In genomic region chr1:204917802-204918201, GRCh38 we compare ENCODE assay signal across 32 cellular contexts.
"Had no signal": no experiment of that assay in that cellular context is flagged by ENCODE, and none has a peak within 500 bp of the region (broad histone marks: within the 10 kb centered on the region; RNA-seq: fewer than 3 reads in every experiment).

No MANE protein-coding gene starts in this region.

- H3K27ac ChIP-seq: adrenal gland, body of pancreas, cardiac muscle cell, coronary artery, dorsolateral prefrontal cortex, epithelial cell of prostate, foreskin keratinocyte, gastrocnemius medialis, heart left ventricle had no signal

- DNase-seq: activated CD4-positive, alpha-beta memory T cell treated with anti-CD3 and anti-CD28 coated beads for 36 hours; activated CD4-positive, alpha-beta T cell treated with anti-CD3 and anti-CD28 coated beads for 36 hours; activated CD4-positive, alpha-beta T cell treated with anti-CD3 and anti-CD28 coated beads, Interleukin-2, amount 10 ng/mL, durations not matched to agents 24 days and 14 days; activated CD4-positive, CD25-positive, alpha-beta regulatory T cell; activated CD4-positive, CD25-positive, alpha-beta regulatory T cell treated with anti-CD3 and anti-CD28 coated beads, Interleukin-2, amount 50 U/mL, for 72 hours; activated CD8-positive, alpha-beta memory T cell treated with anti-CD3 and anti-CD28 coated beads, Interleukin-2, amount 10 ng/mL, durations not matched to agents 7 days and 5 days; activated CD8-positive, alpha-beta memory T cell treated with anti-CD3 and anti-CD28 coated beads, Interleukin-2, amount 50 U/mL, for 4 hours; activated CD8-positive, alpha-beta T cell treated with anti-CD3 and anti-CD28 coated beads, Interleukin-2, amount 10 ng/mL, durations not matched to agents 7 days and 5 days; activated effector memory CD4-positive, alpha-beta T cell treated with anti-CD3 and anti-CD28 coated beads, Interleukin-2, amount 50 U/mL, for 16 hours; activated naive CD4-positive, alpha-beta T cell treated with anti-CD3 and anti-CD28 coated beads for 36 hours; activated naive CD8-positive, alpha-beta T cell treated with anti-CD3 and anti-CD28 coated beads for 36 hours; activated naive CD8-positive, alpha-beta T cell treated with anti-CD3 and anti-CD28 coated beads, Interleukin-2, amount 50 U/mL, for 24 hours; activated T-cell treated with anti-CD3 and anti-CD28 coated beads, Interleukin-2, amount 50 U/mL, for 1 hour; activated T-cell treated with anti-CD3 and anti-CD28 coated beads, Interleukin-2, amount 50 U/mL, for 48 hours; adrenal gland; amygdala; aorta; body of pancreas; central memory CD4-positive, alpha-beta T cell; cerebellar nuclear complex; dorsolateral prefrontal cortex; effector memory CD4-positive, alpha-beta T cell; foreskin keratinocyte; gastrocnemius medialis; glutamatergic neuron; heart left ventricle; T-helper 1 cell; T-helper 17 cell; T1000 had no signal

- H3K4me3 ChIP-seq: adrenal gland, body of pancreas, cardiac muscle cell, coronary artery, dorsolateral prefrontal cortex, gastrocnemius medialis, heart left ventricle had no signal

- H3K36me3 ChIP-seq: adrenal gland, cardiac muscle cell, gastrocnemius medialis, heart left ventricle had no signal

- H3K4me1 ChIP-seq: adrenal gland had no signal

- H3K27me3 ChIP-seq: adrenal gland, body of pancreas, cardiac muscle cell, dorsolateral prefrontal cortex, foreskin keratinocyte, gastrocnemius medialis had no signal

- H3K9me3 ChIP-seq: adrenal gland, body of pancreas, gastrocnemius medialis had no signal

- ATAC-seq: activated CD4-positive, alpha-beta T cell treated with anti-CD3 and anti-CD28 coated beads for 36 hours; activated CD8-positive, alpha-beta memory T cell treated with anti-CD3 and anti-CD28 coated beads, Interleukin-2, amount 10 ng/mL, durations not matched to agents 7 days and 5 days; activated CD8-positive, alpha-beta T cell treated with anti-CD3 and anti-CD28 coated beads, Interleukin-2, amount 10 ng/mL, durations not matched to agents 7 days and 5 days; activated naive CD8-positive, alpha-beta T cell treated with anti-CD3 and anti-CD28 coated beads, Interleukin-2, amount 50 U/mL, for 24 hours; body of pancreas; foreskin keratinocyte; gastrocnemius medialis; heart left ventricle; T-helper 17 cell had no signal
